Comparison of ENCODE assay signal across 1 cellular context in the genomic region with DNA sequence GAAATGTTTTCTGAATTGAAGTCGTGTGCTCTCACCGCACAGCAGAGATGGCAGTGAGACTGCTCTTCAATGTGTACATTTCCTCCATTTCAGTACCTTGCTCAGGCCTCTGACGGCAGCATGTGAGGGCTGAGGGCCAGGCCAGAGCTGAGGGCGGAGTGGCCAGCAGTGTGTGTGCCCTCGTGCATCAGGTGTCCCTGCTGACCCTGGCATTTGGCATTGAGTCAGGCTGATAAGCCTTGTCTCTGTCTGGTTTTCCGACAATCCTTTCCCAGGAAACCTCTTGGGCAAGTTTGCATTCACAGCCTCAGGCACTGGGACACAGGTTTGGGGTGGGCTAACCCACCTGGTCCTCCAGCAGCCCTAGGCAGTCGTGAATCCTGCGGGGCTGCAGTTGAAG.
TF ChIP-seq lines count a peak whose summit lies in the region.

No MANE protein-coding gene starts in this region.

TF ChIP-seq in GM23338, 12 proteins besides CTCF, POLR2A, EP300 and RAD21 (continued from another document):
- TF ChIP-seq, protein P1, sequence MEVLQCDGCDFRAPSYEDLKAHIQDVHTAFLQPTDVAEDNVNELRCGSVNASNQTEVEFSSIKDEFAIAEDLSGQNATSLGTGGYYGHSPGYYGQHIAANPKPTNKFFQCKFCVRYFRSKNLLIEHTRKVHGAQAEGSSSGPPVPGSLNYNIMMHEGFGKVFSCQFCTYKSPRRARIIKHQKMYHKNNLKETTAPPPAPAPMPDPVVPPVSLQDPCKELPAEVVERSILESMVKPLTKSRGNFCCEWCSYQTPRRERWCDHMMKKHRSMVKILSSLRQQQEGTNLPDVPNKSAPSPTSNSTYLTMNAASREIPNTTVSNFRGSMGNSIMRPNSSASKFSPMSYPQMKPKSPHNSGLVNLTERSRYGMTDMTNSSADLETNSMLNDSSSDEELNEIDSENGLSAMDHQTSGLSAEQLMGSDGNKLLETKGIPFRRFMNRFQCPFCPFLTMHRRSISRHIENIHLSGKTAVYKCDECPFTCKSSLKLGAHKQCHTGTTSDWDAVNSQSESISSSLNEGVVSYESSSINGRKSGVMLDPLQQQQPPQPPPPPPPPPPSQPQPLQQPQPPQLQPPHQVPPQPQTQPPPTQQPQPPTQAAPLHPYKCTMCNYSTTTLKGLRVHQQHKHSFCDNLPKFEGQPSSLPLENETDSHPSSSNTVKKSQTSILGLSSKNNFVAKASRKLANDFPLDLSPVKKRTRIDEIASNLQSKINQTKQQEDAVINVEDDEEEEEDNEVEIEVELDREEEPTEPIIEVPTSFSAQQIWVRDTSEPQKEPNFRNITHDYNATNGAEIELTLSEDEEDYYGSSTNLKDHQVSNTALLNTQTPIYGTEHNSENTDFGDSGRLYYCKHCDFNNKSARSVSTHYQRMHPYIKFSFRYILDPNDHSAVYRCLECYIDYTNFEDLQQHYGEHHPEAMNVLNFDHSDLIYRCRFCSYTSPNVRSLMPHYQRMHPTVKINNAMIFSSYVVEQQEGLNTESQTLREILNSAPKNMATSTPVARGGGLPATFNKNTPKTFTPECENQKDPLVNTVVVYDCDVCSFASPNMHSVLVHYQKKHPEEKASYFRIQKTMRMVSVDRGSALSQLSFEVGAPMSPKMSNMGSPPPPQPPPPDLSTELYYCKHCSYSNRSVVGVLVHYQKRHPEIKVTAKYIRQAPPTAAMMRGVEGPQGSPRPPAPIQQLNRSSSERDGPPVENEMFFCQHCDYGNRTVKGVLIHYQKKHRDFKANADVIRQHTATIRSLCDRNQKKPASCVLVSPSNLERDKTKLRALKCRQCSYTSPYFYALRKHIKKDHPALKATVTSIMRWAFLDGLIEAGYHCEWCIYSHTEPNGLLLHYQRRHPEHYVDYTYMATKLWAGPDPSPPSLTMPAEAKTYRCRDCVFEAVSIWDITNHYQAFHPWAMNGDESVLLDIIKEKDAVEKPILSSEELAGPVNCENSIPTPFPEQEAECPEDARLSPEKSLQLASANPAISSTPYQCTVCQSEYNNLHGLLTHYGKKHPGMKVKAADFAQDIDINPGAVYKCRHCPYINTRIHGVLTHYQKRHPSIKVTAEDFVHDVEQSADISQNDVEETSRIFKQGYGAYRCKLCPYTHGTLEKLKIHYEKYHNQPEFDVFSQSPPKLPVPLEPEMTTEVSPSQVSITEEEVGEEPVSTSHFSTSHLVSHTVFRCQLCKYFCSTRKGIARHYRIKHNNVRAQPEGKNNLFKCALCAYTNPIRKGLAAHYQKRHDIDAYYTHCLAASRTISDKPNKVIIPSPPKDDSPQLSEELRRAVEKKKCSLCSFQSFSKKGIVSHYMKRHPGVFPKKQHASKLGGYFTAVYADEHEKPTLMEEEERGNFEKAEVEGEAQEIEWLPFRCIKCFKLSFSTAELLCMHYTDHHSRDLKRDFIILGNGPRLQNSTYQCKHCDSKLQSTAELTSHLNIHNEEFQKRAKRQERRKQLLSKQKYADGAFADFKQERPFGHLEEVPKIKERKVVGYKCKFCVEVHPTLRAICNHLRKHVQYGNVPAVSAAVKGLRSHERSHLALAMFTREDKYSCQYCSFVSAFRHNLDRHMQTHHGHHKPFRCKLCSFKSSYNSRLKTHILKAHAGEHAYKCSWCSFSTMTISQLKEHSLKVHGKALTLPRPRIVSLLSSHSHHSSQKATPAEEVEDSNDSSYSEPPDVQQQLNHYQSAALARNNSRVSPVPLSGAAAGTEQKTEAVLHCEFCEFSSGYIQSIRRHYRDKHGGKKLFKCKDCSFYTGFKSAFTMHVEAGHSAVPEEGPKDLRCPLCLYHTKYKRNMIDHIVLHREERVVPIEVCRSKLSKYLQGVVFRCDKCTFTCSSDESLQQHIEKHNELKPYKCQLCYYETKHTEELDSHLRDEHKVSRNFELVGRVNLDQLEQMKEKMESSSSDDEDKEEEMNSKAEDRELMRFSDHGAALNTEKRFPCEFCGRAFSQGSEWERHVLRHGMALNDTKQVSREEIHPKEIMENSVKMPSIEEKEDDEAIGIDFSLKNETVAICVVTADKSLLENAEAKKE (CRISPR knock-in tag; IDR thresholded peaks at IDR 0.05) = no peak
- TF ChIP-seq ZNF331 (CRISPR knock-in tag; IDR thresholded peaks at IDR 0.05; ENCODE audit: low read depth) (no peak), NANOG (IDR thresholded peaks at IDR 0.05; ENCODE audit: borderline replicate concordance) (no peak), POLR2AphosphoS5 (IDR thresholded peaks at IDR 0.05; ENCODE audit: low read depth) (no peak), JUNB (IDR thresholded peaks at IDR 0.05; ENCODE audit: unreplicated experiment) (no peak), ZNF114 (CRISPR knock-in tag; IDR thresholded peaks at IDR 0.05) (no peak)
- TF ChIP-seq, protein P2, sequence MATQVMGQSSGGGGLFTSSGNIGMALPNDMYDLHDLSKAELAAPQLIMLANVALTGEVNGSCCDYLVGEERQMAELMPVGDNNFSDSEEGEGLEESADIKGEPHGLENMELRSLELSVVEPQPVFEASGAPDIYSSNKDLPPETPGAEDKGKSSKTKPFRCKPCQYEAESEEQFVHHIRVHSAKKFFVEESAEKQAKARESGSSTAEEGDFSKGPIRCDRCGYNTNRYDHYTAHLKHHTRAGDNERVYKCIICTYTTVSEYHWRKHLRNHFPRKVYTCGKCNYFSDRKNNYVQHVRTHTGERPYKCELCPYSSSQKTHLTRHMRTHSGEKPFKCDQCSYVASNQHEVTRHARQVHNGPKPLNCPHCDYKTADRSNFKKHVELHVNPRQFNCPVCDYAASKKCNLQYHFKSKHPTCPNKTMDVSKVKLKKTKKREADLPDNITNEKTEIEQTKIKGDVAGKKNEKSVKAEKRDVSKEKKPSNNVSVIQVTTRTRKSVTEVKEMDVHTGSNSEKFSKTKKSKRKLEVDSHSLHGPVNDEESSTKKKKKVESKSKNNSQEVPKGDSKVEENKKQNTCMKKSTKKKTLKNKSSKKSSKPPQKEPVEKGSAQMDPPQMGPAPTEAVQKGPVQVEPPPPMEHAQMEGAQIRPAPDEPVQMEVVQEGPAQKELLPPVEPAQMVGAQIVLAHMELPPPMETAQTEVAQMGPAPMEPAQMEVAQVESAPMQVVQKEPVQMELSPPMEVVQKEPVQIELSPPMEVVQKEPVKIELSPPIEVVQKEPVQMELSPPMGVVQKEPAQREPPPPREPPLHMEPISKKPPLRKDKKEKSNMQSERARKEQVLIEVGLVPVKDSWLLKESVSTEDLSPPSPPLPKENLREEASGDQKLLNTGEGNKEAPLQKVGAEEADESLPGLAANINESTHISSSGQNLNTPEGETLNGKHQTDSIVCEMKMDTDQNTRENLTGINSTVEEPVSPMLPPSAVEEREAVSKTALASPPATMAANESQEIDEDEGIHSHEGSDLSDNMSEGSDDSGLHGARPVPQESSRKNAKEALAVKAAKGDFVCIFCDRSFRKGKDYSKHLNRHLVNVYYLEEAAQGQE (IDR thresholded peaks at IDR 0.05; ENCODE audit: unreplicated experiment) = no peak
TF ChIP-seq in GM23338: peak in this region for 0.
